Comparison of ENCODE assay signal across 10 cellular contexts in genomic region chr17:72338847-72339790, GRCh38.
DNase-seq lines count a peak whose midpoint lies in the region; TF ChIP-seq lines count a peak whose summit lies in the region.
"Had no signal": no experiment of that assay in that cellular context is flagged by ENCODE, and none has a peak within 500 bp of the region (broad histone marks: within the 10 kb centered on the region; RNA-seq: fewer than 3 reads in every experiment).

No MANE protein-coding gene starts in this region.

- POLR2A ChIA-PET in SK-N-SH (lab: Yijun Ruan, JAX) = interaction anchor here (0.6 kb wide), 1 partner anchor 10 kb away, joined by 3 read pairs; no protein-coding TSS in a partner anchor

- H3K4me2 ChIP-seq in SK-N-SH = peak overlapping the region; percentile 65

- H3K4me3 Mint-ChIP-seq in osteocyte (ENCODE audit: unreplicated experiment) = no peak overlapping the region

- no peaks in the 10 kb centered on the region for H3K36me3 ChIP-seq in SK-N-SH (replicated peaks in 1 of 2; ENCODE audit: control insufficient read depth in 1 of 2, insufficient read depth in 2 of 2, low read length in 1 of 2)

- TF ChIP-seq CTCF in SK-N-SH (IDR thresholded peaks at IDR 0.05) (peak; percentile 20; the same call in 1 of the 2 replicates), osteocyte (IDR thresholded peaks at IDR 0.05) (no peak)

- H3F3A ChIP-seq in SK-N-SH (replicated peaks; ENCODE audit: insufficient read depth) = peaks cover 29% of the 10 kb centered on the region

- H2AFZ ChIP-seq in SK-N-SH (ENCODE audit: low read depth) = peak overlapping the region; percentile 53; the same call in 1 of the 2 replicates

- H3K4me1 Mint-ChIP-seq in osteocyte (ENCODE audit: unreplicated experiment) = peaks cover 17% of the 10 kb centered on the region

- H3K9me3 Mint-ChIP-seq in osteocyte (ENCODE audit: unreplicated experiment) = no peaks in the 10 kb centered on the region

- H3K9ac ChIP-seq in SK-N-SH = peak overlapping the region; percentile 73

- TF ChIP-seq RAD21 in SK-N-SH (IDR thresholded peaks at IDR 0.05; ENCODE audit: low read length) = no peak; the same call in 1 of the 2 replicates

- H3K27ac ChIP-seq in SK-N-SH (ENCODE audit: low read depth in 2 of 2, low read length in 1 of 2) = peak overlapping the region; percentile 66 to 99

- peaks cover 23 to 32% of the 10 kb centered on the region in 2 experiments for H3K4me1 ChIP-seq in SK-N-SH (ENCODE audit: control insufficient read depth in 1 of 2, insufficient read depth in 2 of 2, low read depth in 1 of 2, low read length in 1 of 2)

- peak overlapping the region; percentile 6 to 41; a peak in 3 of 4 replicates for H3K4me3 ChIP-seq in SK-N-SH (ENCODE audit: low read depth in 2 of 2, low read length in 1 of 2)

- H3K9me2 ChIP-seq in SK-N-SH = no peaks in the 10 kb centered on the region

- H3K36me3 Mint-ChIP-seq in osteocyte (ENCODE audit: unreplicated experiment) = no peaks in the 10 kb centered on the region

- CTCF ChIA-PET in SK-N-SH (lab: Yijun Ruan, JAX) = interaction anchor here (0.6 to 1.9 kb wide), 5 partner anchors 12 to 910 kb away, joined by 3 to 4 read pairs (median 3); no protein-coding TSS in a partner anchor

- H3K27me3 ChIP-seq in SK-N-SH (ENCODE audit: insufficient read depth) = no peaks in the 10 kb centered on the region

- no peaks in the 10 kb centered on the region for H3K9me3 ChIP-seq in SK-N-SH

- H3K79me2 ChIP-seq in SK-N-SH (ENCODE audit: insufficient read depth) = no peaks in the 10 kb centered on the region

- peak; percentile 99 for DNase-seq in ELR (ENCODE audit: low read depth)
- peak; percentile 49 for DNase-seq in SK-N-SH
- peak; percentile 39 for DNase-seq in fibroblast of the conjunctiva (ENCODE audit: low read depth)
- no peak for DNase-seq in osteocyte (ENCODE audit: extremely low spot score, unreplicated experiment)
- DNase-seq in NCI-H1048 (lab: John Stamatoyannopoulos, UW) = no peak
- no peak for DNase-seq in stimulated activated naive CD4-positive, alpha-beta T cell treated with Interleukin-2 at 50 U/mL for 16 hours (lab: John Stamatoyannopoulos, UW)
- DNase-seq in NCI-H1436 treated with DMSO at 0.1 percent for 48 hours (lab: John Stamatoyannopoulos, UW) = no peak
- DNase-seq in HUDEP-2 (lab: John Stamatoyannopoulos, UW; ENCODE audit: unreplicated experiment in 76 of 76) = no peak
- DNase-seq: activated T-cell treated with anti-CD3 and anti-CD28 coated beads, Interleukin-2, amount 50 U/mL, for 48 hours; NCI-H526 treated with DMSO at 0.1 percent for 48 hours had no signal

- H3K27me3 Mint-ChIP-seq in osteocyte (ENCODE audit: unreplicated experiment) = no peaks in the 10 kb centered on the region

- WGBS in SK-N-SH (ENCODE audit: low lambda C conversion rate) = 12% methylated on average over 12 of the region's 12 CpGs

- H3K27ac Mint-ChIP-seq in osteocyte (ENCODE audit: unreplicated experiment) = peak overlapping the region; percentile 40

- peak; percentile 52 to 94; a peak in 3 of 4 replicates for TF ChIP-seq EP300 in SK-N-SH (IDR thresholded peaks at IDR 0.05; ENCODE audit: borderline replicate concordance in 1 of 2, low read depth in 1 of 2, low read length in 1 of 2)

- no peaks in the 10 kb centered on the region for H4K20me1 ChIP-seq in SK-N-SH (ENCODE audit: insufficient read depth)

TF ChIP-seq in SK-N-SH, 30 proteins besides CTCF, POLR2A, EP300 and RAD21 (continues in another document):
- TF ChIP-seq, protein P1, sequence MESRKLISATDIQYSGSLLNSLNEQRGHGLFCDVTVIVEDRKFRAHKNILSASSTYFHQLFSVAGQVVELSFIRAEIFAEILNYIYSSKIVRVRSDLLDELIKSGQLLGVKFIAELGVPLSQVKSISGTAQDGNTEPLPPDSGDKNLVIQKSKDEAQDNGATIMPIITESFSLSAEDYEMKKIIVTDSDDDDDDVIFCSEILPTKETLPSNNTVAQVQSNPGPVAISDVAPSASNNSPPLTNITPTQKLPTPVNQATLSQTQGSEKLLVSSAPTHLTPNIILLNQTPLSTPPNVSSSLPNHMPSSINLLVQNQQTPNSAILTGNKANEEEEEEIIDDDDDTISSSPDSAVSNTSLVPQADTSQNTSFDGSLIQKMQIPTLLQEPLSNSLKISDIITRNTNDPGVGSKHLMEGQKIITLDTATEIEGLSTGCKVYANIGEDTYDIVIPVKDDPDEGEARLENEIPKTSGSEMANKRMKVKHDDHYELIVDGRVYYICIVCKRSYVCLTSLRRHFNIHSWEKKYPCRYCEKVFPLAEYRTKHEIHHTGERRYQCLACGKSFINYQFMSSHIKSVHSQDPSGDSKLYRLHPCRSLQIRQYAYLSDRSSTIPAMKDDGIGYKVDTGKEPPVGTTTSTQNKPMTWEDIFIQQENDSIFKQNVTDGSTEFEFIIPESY (IDR thresholded peaks at IDR 0.05; ENCODE audit: borderline replicate concordance, low read depth) = peak; percentile 59; the same call in 1 of the 2 replicates
- TF ChIP-seq JUND (IDR thresholded peaks at IDR 0.05) (peak; percentile 89), SMC3 (IDR thresholded peaks at IDR 0.05; ENCODE audit: low read depth, low read length) (peak; percentile 1; the same call in 1 of the 2 replicates), NFIC (IDR thresholded peaks at IDR 0.05; ENCODE audit: borderline replicate concordance) (peak; percentile 95), FOXM1 (IDR thresholded peaks at IDR 0.05; ENCODE audit: low read depth) (peak; percentile 76; the same call in 1 of the 2 replicates), MEF2A (IDR thresholded peaks at IDR 0.05; ENCODE audit: borderline replicate concordance, low read depth) (peak; percentile 73), GABPA (IDR thresholded peaks at IDR 0.05; ENCODE audit: low read depth) (peak; percentile 49), GATA2 (CRISPR knock-in tag; IDR thresholded peaks at IDR 0.05) (no peak), TEAD4 (IDR thresholded peaks at IDR 0.05; ENCODE audit: borderline replicate concordance, insufficient read depth) (peak; percentile 93), REST (IDR thresholded peaks at IDR 0.05; ENCODE audit: low read depth, low read length) (peak; percentile 50; the same call in 1 of the 2 replicates), RCOR1 (IDR thresholded peaks at IDR 0.05; ENCODE audit: low read length) (peak; percentile 33; the same call in 1 of the 2 replicates), SIN3A (IDR thresholded peaks at IDR 0.05; ENCODE audit: borderline replicate concordance, low read depth, low read length) (0 out of 2 replicates have a peak, but pooled peaks have one; percentile 64), NRF1 (IDR thresholded peaks at IDR 0.05; ENCODE audit: low read depth, low read length) (no peak), FOXJ3 (CRISPR knock-in tag; IDR thresholded peaks at IDR 0.05) (no peak), TCF12 (IDR thresholded peaks at IDR 0.05) (peak; percentile 96), RXRA (IDR thresholded peaks at IDR 0.05; ENCODE audit: borderline replicate concordance, low read depth) (peak; percentile 84), FOSL2 (IDR thresholded peaks at IDR 0.05; ENCODE audit: borderline replicate concordance, low read depth) (peak; percentile 92), YY1 (IDR thresholded peaks at IDR 0.05; ENCODE audit: low read depth) (peak; percentile 50; the same call in 1 of the 2 replicates), POLR2AphosphoS5 (IDR thresholded peaks at IDR 0.05; ENCODE audit: low read depth, low read length) (peak; percentile 58), ELF1 (IDR thresholded peaks at IDR 0.05) (peak; percentile 67)
- TF ChIP-seq, protein P2, sequence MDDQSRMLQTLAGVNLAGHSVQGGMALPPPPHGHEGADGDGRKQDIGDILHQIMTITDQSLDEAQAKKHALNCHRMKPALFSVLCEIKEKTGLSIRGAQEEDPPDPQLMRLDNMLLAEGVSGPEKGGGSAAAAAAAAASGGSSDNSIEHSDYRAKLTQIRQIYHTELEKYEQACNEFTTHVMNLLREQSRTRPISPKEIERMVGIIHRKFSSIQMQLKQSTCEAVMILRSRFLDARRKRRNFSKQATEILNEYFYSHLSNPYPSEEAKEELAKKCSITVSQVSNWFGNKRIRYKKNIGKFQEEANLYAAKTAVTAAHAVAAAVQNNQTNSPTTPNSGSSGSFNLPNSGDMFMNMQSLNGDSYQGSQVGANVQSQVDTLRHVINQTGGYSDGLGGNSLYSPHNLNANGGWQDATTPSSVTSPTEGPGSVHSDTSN (IDR thresholded peaks at IDR 0.05) = peak; percentile 94
- TF ChIP-seq, protein P3, sequence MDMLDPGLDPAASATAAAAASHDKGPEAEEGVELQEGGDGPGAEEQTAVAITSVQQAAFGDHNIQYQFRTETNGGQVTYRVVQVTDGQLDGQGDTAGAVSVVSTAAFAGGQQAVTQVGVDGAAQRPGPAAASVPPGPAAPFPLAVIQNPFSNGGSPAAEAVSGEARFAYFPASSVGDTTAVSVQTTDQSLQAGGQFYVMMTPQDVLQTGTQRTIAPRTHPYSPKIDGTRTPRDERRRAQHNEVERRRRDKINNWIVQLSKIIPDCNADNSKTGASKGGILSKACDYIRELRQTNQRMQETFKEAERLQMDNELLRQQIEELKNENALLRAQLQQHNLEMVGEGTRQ (IDR thresholded peaks at IDR 0.05; ENCODE audit: borderline replicate concordance, low read depth, low read length) = no peak

Comparison
In these comparisons a context has a peak if more than half of its experiments do, and no peak if none do; other contexts are left out.
1. DNase-seq: peak in ELR (single experiment), SK-N-SH (single experiment) and fibroblast of the conjunctiva (single experiment); none in osteocyte (single experiment), NCI-H1048 (single experiment), stimulated activated naive CD4-positive, alpha-beta T cell treated with Interleukin-2 at 50 U/mL for 16 hours (single experiment), NCI-H1436 treated with DMSO at 0.1 percent for 48 hours (single experiment) and HUDEP-2 (0 of 76).